In the genomic region with DNA sequence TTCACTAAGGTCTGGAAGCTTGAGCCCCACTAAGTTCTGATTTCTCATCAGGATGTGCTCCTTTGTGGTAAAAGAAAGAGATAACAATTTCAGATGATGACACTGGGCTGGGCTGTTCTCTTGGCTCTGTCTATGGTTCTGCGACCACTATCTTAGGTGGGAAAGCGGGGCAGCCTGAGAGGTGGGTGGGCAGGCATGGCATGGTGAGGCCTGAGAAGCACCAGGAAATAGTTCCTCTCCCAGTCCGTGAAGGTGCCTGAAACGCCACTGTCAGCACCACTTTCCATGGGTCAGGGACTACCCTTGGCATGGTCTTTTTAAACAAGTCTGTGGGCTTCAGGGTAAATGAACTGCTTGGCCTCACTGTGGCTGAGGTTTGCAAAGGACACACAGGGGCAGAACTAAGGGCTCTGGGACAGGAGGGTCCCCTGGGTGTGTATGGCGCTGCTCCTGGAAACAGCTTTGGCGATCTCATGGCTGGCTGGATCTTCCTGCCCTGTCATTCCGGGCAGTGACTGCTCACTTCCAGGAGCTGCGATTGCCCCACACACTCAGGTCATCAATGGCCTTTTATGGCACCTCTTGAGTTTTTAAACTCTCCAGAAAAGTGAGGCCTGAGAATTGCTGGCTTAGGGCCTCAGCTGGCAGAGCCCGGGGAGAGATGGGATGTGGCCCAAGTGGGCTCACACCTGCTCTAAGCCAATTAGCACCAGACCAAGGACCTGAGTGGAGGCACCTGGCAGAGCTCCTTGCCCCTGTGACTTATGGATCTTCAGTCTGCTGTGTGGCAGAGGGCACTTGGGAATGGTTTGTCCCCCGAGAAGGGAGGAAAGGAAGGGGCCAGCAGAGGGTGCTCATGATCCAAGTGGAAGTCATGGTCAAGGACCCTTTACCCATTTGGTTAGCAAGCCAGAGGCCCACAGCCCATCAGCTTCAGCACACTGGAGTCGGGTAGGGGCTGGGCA, we compare ENCODE assay signal across 9 cellular contexts. TPM values are rescaled to one million over a fixed set of nuclear protein-coding genes. Genes with fewer than 3 reads are reported as not detected.
DNase-seq lines count a peak whose midpoint lies in the region; ATAC-seq and TF ChIP-seq lines count a peak whose summit lies in the region.
"Had no signal": no experiment of that assay in that cellular context is flagged by ENCODE, and none has a peak within 500 bp of the region (broad histone marks: within the 10 kb centered on the region; RNA-seq: fewer than 3 reads in every experiment).

No MANE protein-coding gene starts in this region.

- H3K9ac ChIP-seq in NT2/D1 (ENCODE audit: insufficient read length, low read depth), result no peak overlapping the region

- CTCF ChIA-PET in A673 (lab: Charles Lee), result interaction anchor here (0.5 kb wide), 1 partner anchor 32 kb away, joined by 3 read pairs; no protein-coding TSS in a partner anchor

- DNase-seq in A673 (ENCODE audit: low spot score), result peak; percentile 53
- peak; percentile 51 for DNase-seq in GM03348 (ENCODE audit: low spot score)
- DNase-seq in NT2/D1 (ENCODE audit: low read depth, low spot score), result peak; percentile 30
- no peak for DNase-seq in natural killer cell treated with Interleukin-12 subunit alpha and Interleukin-12 subunit beta and Interleukin-15 and Interleukin-18, amount 100 ng/mL, for 72 hours (ENCODE audit: low spot score)
- DNase-seq in ecto neural progenitor cell (ENCODE audit: low spot score), result no peak
- no peak for DNase-seq in activated gamma-delta T cell (lab: John Stamatoyannopoulos, UW)

- intact Hi-C loops in A673 (cut with micrococcal nuclease; ENCODE audit: unreplicated experiment), result loop anchor here (1.0 kb wide), 1 partner anchor 111 kb away; no protein-coding TSS in a partner anchor
- intact Hi-C loops in dendritic cell treated with granulocyte-macrophage colony-stimulating factor and Interleukin-4, amounts not matched to agents 40 ng/mL and 50 ng/mL, for 4 days (cut with micrococcal nuclease), result loop anchor here (5.0 kb wide), 1 partner anchor 42 kb away; no protein-coding TSS in a partner anchor

- H3K4me3 Mint-ChIP-seq in dendritic cell treated with granulocyte-macrophage colony-stimulating factor and Interleukin-4, amounts not matched to agents 40 ng/mL and 50 ng/mL, for 4 days, result no peak overlapping the region
- no peak overlapping the region for H3K4me3 Mint-ChIP-seq in natural killer cell treated with Interleukin-12 subunit alpha and Interleukin-12 subunit beta and Interleukin-15 and Interleukin-18, amount 100 ng/mL, for 72 hours

- peaks cover 17% of the 10 kb centered on the region for H3K4me1 ChIP-seq in A673 (ENCODE audit: insufficient read depth, low read length, poor library complexity, severe bottlenecking)
- peaks cover 6% of the 10 kb centered on the region for H3K4me1 ChIP-seq in NT2/D1 (ENCODE audit: insufficient read depth, insufficient read length)
- H3K4me1 ChIP-seq: HAP-1 had no signal

- H3K27me3 ChIP-seq in A673 (replicated peaks; ENCODE audit: insufficient read depth, low read depth, low read length, poor library complexity), result no peaks in the 10 kb centered on the region
- no peaks in the 10 kb centered on the region for H3K27me3 ChIP-seq in NT2/D1 (ENCODE audit: insufficient read depth, insufficient read length)

- no peaks in the 10 kb centered on the region for H3K36me3 ChIP-seq in A673 (ENCODE audit: insufficient read depth, low read length, poor library complexity, severe bottlenecking)
- H3K36me3 ChIP-seq in NT2/D1 (ENCODE audit: insufficient read depth, insufficient read length, low read length), result no peaks in the 10 kb centered on the region
- H3K36me3 ChIP-seq: HAP-1 had no signal

- no peaks in the 10 kb centered on the region for H3K9me3 Mint-ChIP-seq in dendritic cell treated with granulocyte-macrophage colony-stimulating factor and Interleukin-4, amounts not matched to agents 40 ng/mL and 50 ng/mL, for 4 days
- no peaks in the 10 kb centered on the region for H3K9me3 Mint-ChIP-seq in natural killer cell treated with Interleukin-12 subunit alpha and Interleukin-12 subunit beta and Interleukin-15 and Interleukin-18, amount 100 ng/mL, for 72 hours

- no TSS peak for BruUV-seq in A673 (replicated peaks; lab: Mats Ljungman, UMichigan)

- ATAC-seq in natural killer cell treated with Interleukin-12 subunit alpha and Interleukin-12 subunit beta and Interleukin-15 and Interleukin-18, amount 100 ng/mL, for 72 hours, result peak in 1 of 2 donors; percentile 22
- ATAC-seq in HG03196 (IDR thresholded peaks at IDR 0.05; ENCODE audit: unreplicated experiment), result no peak

- H3K27ac ChIP-seq in A673 (ENCODE audit: low read depth, low read length, poor library complexity, severe bottlenecking), result peak overlapping the region; percentile 52

- peak; percentile 67 for TF ChIP-seq CTCF in A673 (conservative IDR thresholded peaks at IDR 0.05; ENCODE audit: low read depth, low read length)

- H3K36me3 Mint-ChIP-seq in dendritic cell treated with granulocyte-macrophage colony-stimulating factor and Interleukin-4, amounts not matched to agents 40 ng/mL and 50 ng/mL, for 4 days (ENCODE audit: low read depth), result no peaks in the 10 kb centered on the region
- H3K36me3 Mint-ChIP-seq in natural killer cell treated with Interleukin-12 subunit alpha and Interleukin-12 subunit beta and Interleukin-15 and Interleukin-18, amount 100 ng/mL, for 72 hours, result no peaks in the 10 kb centered on the region

- H3K4me1 Mint-ChIP-seq in dendritic cell treated with granulocyte-macrophage colony-stimulating factor and Interleukin-4, amounts not matched to agents 40 ng/mL and 50 ng/mL, for 4 days (ENCODE audit: low read depth), result peaks cover 38% of the 10 kb centered on the region
- H3K4me1 Mint-ChIP-seq in natural killer cell treated with Interleukin-12 subunit alpha and Interleukin-12 subunit beta and Interleukin-15 and Interleukin-18, amount 100 ng/mL, for 72 hours (ENCODE audit: low read depth in 2 of 2), result peaks cover 10 to 11% of the 10 kb centered on the region in 2 donors

- POLR2A ChIA-PET in A673 (lab: Charles Lee; ENCODE audit: low non-redundant PET), result no interaction called here

- no peak overlapping the region for H3K4me3 ChIP-seq in A673 (ENCODE audit: low read depth, low read length, poor library complexity, severe bottlenecking)
- H3K4me3 ChIP-seq in NT2/D1 (ENCODE audit: insufficient read length, low read depth), result no peak overlapping the region
- H3K4me3 ChIP-seq: HAP-1 had no signal

- peaks cover 26% of the 10 kb centered on the region for H3K27me3 Mint-ChIP-seq in dendritic cell treated with granulocyte-macrophage colony-stimulating factor and Interleukin-4, amounts not matched to agents 40 ng/mL and 50 ng/mL, for 4 days
- H3K27me3 Mint-ChIP-seq in natural killer cell treated with Interleukin-12 subunit alpha and Interleukin-12 subunit beta and Interleukin-15 and Interleukin-18, amount 100 ng/mL, for 72 hours, result no peaks in the 10 kb centered on the region

- H3K27ac Mint-ChIP-seq in dendritic cell treated with granulocyte-macrophage colony-stimulating factor and Interleukin-4, amounts not matched to agents 40 ng/mL and 50 ng/mL, for 4 days, result peak overlapping the region; percentile 54
- peak overlapping the region; percentile 61 to 74 for H3K27ac Mint-ChIP-seq in natural killer cell treated with Interleukin-12 subunit alpha and Interleukin-12 subunit beta and Interleukin-15 and Interleukin-18, amount 100 ng/mL, for 72 hours

- H3K9me3 ChIP-seq in A673 (ENCODE audit: low read depth, low read length, poor library complexity, severe bottlenecking) (no peaks in the 10 kb centered on the region), NT2/D1 (ENCODE audit: insufficient read depth, low read length) (no peaks in the 10 kb centered on the region)
- H3K9me3 ChIP-seq: HAP-1 had no signal

RNA-seq across cellular contexts. Expression of a gene that starts 55.6 kb away (rescaled TPM):
- total RNA-seq in A673 (2021), result 0.11 and 0.15 TPM in 2 replicates
- not detected for total RNA-seq in natural killer cell treated with Interleukin-12 subunit alpha and Interleukin-12 subunit beta and Interleukin-15 and Interleukin-18, amount 100 ng/mL, for 72 hours

Comparison
In these comparisons a context has a peak if more than half of its experiments do, and no peak if none do; other contexts are left out.
1. DNase-seq: peak in A673 (single experiment), GM03348 (single experiment) and NT2/D1 (single experiment); none in natural killer cell treated with Interleukin-12 subunit alpha and Interleukin-12 subunit beta and Interleukin-15 and Interleukin-18, amount 100 ng/mL, for 72 hours (single experiment), ecto neural progenitor cell (single experiment) and activated gamma-delta T cell (single experiment).